ENCODE assay signal across 2 cellular contexts in genomic region chr12:23657598-23657997, GRCh38.
TF ChIP-seq lines count a peak whose summit lies in the region.

No MANE protein-coding gene starts in this region.

TF ChIP-seq in K562, 482 proteins besides CTCF, POLR2A, EP300 and RAD21 (continued from another document):
- TF ChIP-seq PBX2 (CRISPR knock-in tag; IDR thresholded peaks at IDR 0.05; ENCODE audit: low read depth) (no peak), PBX2 (tag; conservative IDR thresholded peaks at IDR 0.05; ENCODE audit: low read depth) (0 out of 2 replicates have a peak, but pooled peaks have one; percentile 23), PKNOX1 (IDR thresholded peaks at IDR 0.05) (peak; percentile 81), CHCHD3 (CRISPR knock-in tag; IDR thresholded peaks at IDR 0.05) (no peak), ZNF395 (CRISPR knock-in tag; IDR thresholded peaks at IDR 0.05) (no peak), ILF3 (IDR thresholded peaks at IDR 0.05; ENCODE audit: borderline replicate concordance) (no peak)
TF ChIP-seq in K562: peak in this region for 3.

TF ChIP-seq in H1, 55 proteins besides CTCF, POLR2A, EP300 and RAD21 (continued from another document):
- TF ChIP-seq KDM4A (IDR thresholded peaks at IDR 0.05; ENCODE audit: low read depth, low read length, severe bottlenecking) (no peak), BRCA1 (IDR thresholded peaks at IDR 0.05; ENCODE audit: low read depth, low read length) (no peak), SIX5 (IDR thresholded peaks at IDR 0.05; ENCODE audit: low read depth, low read length) (no peak), TAF7 (optimal IDR thresholded peaks at IDR 0.05; ENCODE audit: borderline replicate concordance, low read depth, low read length) (no peak)
